Comparison of ENCODE assay signal across 19 cellular contexts in genomic region chr15:69150336-69150735, GRCh38.
"Had no signal": no experiment of that assay in that cellular context is flagged by ENCODE, and none has a peak within 500 bp of the region (broad histone marks: within the 10 kb centered on the region; RNA-seq: fewer than 3 reads in every experiment).

No MANE protein-coding gene starts in this region.

- H3K9me3 ChIP-seq: SJSA1 had no signal

- H3K27ac ChIP-seq: HL-60, SJSA1, SK-N-MC had no signal

- DNase-seq: KBM-7, NCI-H1092, NCI-H1105 treated with DMSO at 0.1 percent for 48 hours, NCI-H1417 treated with DMSO at 0.1 percent for 48 hours, NCI-H146, NCI-H1694 treated with DMSO at 0.1 percent for 48 hours, NCI-H1930, NCI-H2081, NCI-H2107, NCI-H2227 treated with DMSO at 0.1 percent for 48 hours, NCI-H524 treated with DMSO at 0.1 percent for 48 hours, NCI-H69, NCI-H774, Right ventricle myocardium superior, RPMI8226, SIG-M5 had no signal

- H3K4me3 ChIP-seq: SJSA1, SK-N-MC had no signal

- H3K27me3 ChIP-seq: SJSA1 had no signal

- H3K36me3 ChIP-seq: SJSA1 had no signal
